8 cellular contexts compared by ENCODE assay signal in genomic region chr10:50417486-50417905, GRCh38.
A peak's percentile ranks its signal among the peaks of the same experiment; 100 is the strongest.
DNase-seq lines count a peak whose midpoint lies in the region; ATAC-seq and TF ChIP-seq lines count a peak whose summit lies in the region.

No MANE protein-coding gene starts in this region.

- H3K36me3 Mint-ChIP-seq in activated B cell treated with CpG ODN at 0.5 μM for 24 hours (ENCODE audit: low read depth) (no peaks in the 10 kb centered on the region), progenitor cell of endocrine pancreas (ENCODE audit: insufficient read depth) (no peaks in the 10 kb centered on the region)

- no peaks in the 10 kb centered on the region for H3K9me3 Mint-ChIP-seq in activated B cell treated with CpG ODN at 0.5 μM for 24 hours
- H3K9me3 Mint-ChIP-seq in progenitor cell of endocrine pancreas (ENCODE audit: low read depth), result no peaks in the 10 kb centered on the region

- peaks cover 44% of the 10 kb centered on the region for H3K4me1 Mint-ChIP-seq in activated B cell treated with CpG ODN at 0.5 μM for 24 hours
- H3K4me1 Mint-ChIP-seq in progenitor cell of endocrine pancreas (ENCODE audit: low read depth), result peaks cover 10% of the 10 kb centered on the region

- peak; percentile 12 for DNase-seq in Daoy (ENCODE audit: low read depth)
- DNase-seq in activated B cell treated with CpG ODN at 0.5 μM for 24 hours, result no peak
- no peak for DNase-seq in Right ventricle myocardium superior
- no peak for DNase-seq in progenitor cell of endocrine pancreas (ENCODE audit: low spot score, unreplicated experiment)
- DNase-seq in OCI-M2 (lab: John Stamatoyannopoulos, UW; ENCODE audit: unreplicated experiment), result no peak

- H3K27ac Mint-ChIP-seq in activated B cell treated with CpG ODN at 0.5 μM for 24 hours, result peak overlapping the region; percentile 21
- peak overlapping the region; percentile 69 for H3K27ac Mint-ChIP-seq in progenitor cell of endocrine pancreas

- intact Hi-C loops in activated B cell treated with CpG ODN at 0.5 μM for 24 hours (cut with micrococcal nuclease), result loop anchor here (5.0 kb wide), 3 partner anchors 35 to 155 kb away; no protein-coding TSS in a partner anchor
- intact Hi-C loops in Right ventricle myocardium superior (cut with DNase I), result no loop called here

- H3K4me3 Mint-ChIP-seq in activated B cell treated with CpG ODN at 0.5 μM for 24 hours (peak overlapping the region; percentile 92), progenitor cell of endocrine pancreas (ENCODE audit: low read depth) (peak overlapping the region; percentile 74)

- H3K27me3 Mint-ChIP-seq in activated B cell treated with CpG ODN at 0.5 μM for 24 hours (no peaks in the 10 kb centered on the region), progenitor cell of endocrine pancreas (peaks cover 9% of the 10 kb centered on the region)

- POLR2A ChIA-PET in activated B cell treated with CpG ODN at 0.5 μM for 24 hours (lab: Charles Lee), result interaction anchor here (0.5 to 1.5 kb wide), 3 partner anchors 20 to 207 kb away, joined by 3 to 10 read pairs (median 6); no protein-coding TSS in a partner anchor

- CTCF ChIA-PET in activated B cell treated with CpG ODN at 0.5 μM for 24 hours (lab: Charles Lee), result interaction anchor here (0.9 to 1.5 kb wide), 2 partner anchors 20 to 207 kb away, joined by 3 to 6 read pairs; partner anchors contain the start of gene SGMS1

- TF ChIP-seq CTCF in activated B cell treated with CpG ODN at 0.5 μM for 24 hours (IDR thresholded peaks at IDR 0.05), result no peak
- TF ChIP-seq CTCF in progenitor cell of endocrine pancreas (IDR thresholded peaks at IDR 0.05; ENCODE audit: unreplicated experiment), result no peak

- ATAC-seq in HG02938 (IDR thresholded peaks at IDR 0.05; ENCODE audit: unreplicated experiment) (peak; percentile 5), activated B cell treated with CpG ODN at 0.5 μM for 24 hours (ENCODE audit: low read depth) (peak; percentile 18), Right ventricle myocardium superior (ENCODE audit: poor library complexity) (peak; percentile 17), HG03095 (IDR thresholded peaks at IDR 0.05; ENCODE audit: unreplicated experiment) (no peak), GM21825 (IDR thresholded peaks at IDR 0.05; ENCODE audit: unreplicated experiment) (no peak)

Comparison
In these comparisons a context has a peak if more than half of its experiments do, and no peak if none do; other contexts are left out.
1. ATAC-seq: peak in HG02938 (single experiment), activated B cell treated with CpG ODN at 0.5 μM for 24 hours (single experiment) and Right ventricle myocardium superior (single experiment); none in HG03095 (single experiment) and GM21825 (single experiment).